Comparison of ENCODE assay signal across 32 cellular contexts in genomic region chr13:49060698-49061387, GRCh38.
DNase-seq lines count a peak whose midpoint lies in the region; ATAC-seq and TF ChIP-seq lines count a peak whose summit lies in the region.
"Had no signal": no experiment of that assay in that cellular context is flagged by ENCODE, and none has a peak within 500 bp of the region (broad histone marks: within the 10 kb centered on the region; RNA-seq: fewer than 3 reads in every experiment).

No MANE protein-coding gene starts in this region.

- H3K4me3 ChIP-seq in breast epithelium (no peak overlapping the region), RWPE2 (ENCODE audit: severe bottlenecking) (no peak overlapping the region), fibroblast of lung (replicated peaks in 1 of 4; ENCODE audit: control extremely low read depth in 1 of 4, insufficient read depth in 1 of 4, low read depth in 3 of 4, low read length in 4 of 4) (no peak overlapping the region), coronary artery (no peak overlapping the region), Karpas-422 (ENCODE audit: low read length) (no peak overlapping the region)
- H3K4me3 ChIP-seq: gastroesophageal sphincter, HAP-1, left lung, neural progenitor cell, SK-N-MC had no signal

- H3K36me3 Mint-ChIP-seq in MCF 10A (ENCODE audit: insufficient read depth, unreplicated experiment), result peaks cover 7% of the 10 kb centered on the region
- H3K36me3 Mint-ChIP-seq in type B pancreatic cell, result peaks cover 10% of the 10 kb centered on the region
- H3K36me3 Mint-ChIP-seq: stimulated activated effector memory CD8-positive, alpha-beta T cell treated with anti-CD3 and anti-CD28 coated beads, Interleukin-12 subunit alpha, Interleukin-12 subunit beta, amount 100 ng/mL, for 72 hours had no signal

- DNase-seq in MCF 10A (ENCODE audit: unreplicated experiment) (peak; percentile 60), breast epithelium (ENCODE audit: low spot score in 2 of 2) (no peak), RWPE2 (ENCODE audit: low spot score) (no peak), fibroblast of lung (ENCODE audit: low read depth in 2 of 2) (peak; percentile 20 to 27), coronary artery (ENCODE audit: low spot score) (no peak), type B pancreatic cell (ENCODE audit: extremely low spot score, unreplicated experiment) (no peak), Karpas-422 (no peak)
- DNase-seq: 8988T; activated CD4-positive, alpha-beta T cell treated with anti-CD3 and anti-CD28 coated beads, Interleukin-2, amount 50 U/mL, for 4 hours; activated naive CD4-positive, alpha-beta T cell treated with anti-CD3 and anti-CD28 coated beads for 36 hours; amniotic stem cell; brain microvascular endothelial cell; CD4-positive, alpha-beta memory T cell; effector CD8-positive, alpha-beta T cell; hypothalamus; left lung; mesendoderm; NCI-H1092 treated with DMSO at 0.1 percent for 48 hours; NCI-H187; NCI-H2171 treated with DMSO at 0.1 percent for 48 hours; NCI-H526 treated with DMSO at 0.1 percent for 48 hours; right cardiac atrium; stimulated activated CD4-positive, alpha-beta T cell treated with anti-CD3 and anti-CD28 coated beads, Interleukin-4, amount 100 ng/mL, for 1 hour; substantia nigra had no signal

- H3K4me3 Mint-ChIP-seq in MCF 10A (ENCODE audit: unreplicated experiment) (no peak overlapping the region), type B pancreatic cell (no peak overlapping the region)
- H3K4me3 Mint-ChIP-seq: activated naive CD4-positive, alpha-beta T cell treated with anti-CD3 and anti-CD28 coated beads for 36 hours; CD4-positive, alpha-beta memory T cell; neural progenitor cell; stimulated activated effector memory CD8-positive, alpha-beta T cell treated with anti-CD3 and anti-CD28 coated beads, Interleukin-12 subunit alpha, Interleukin-12 subunit beta, amount 100 ng/mL, for 72 hours; T-helper 1 cell treated with Interleukin-12 subunit alpha and Interleukin-12 subunit beta and Interleukin-4 antibody, amounts not matched to agents 30 μg/mL and 1 μg/mL, for 36 hours had no signal

- H3K27me3 ChIP-seq in breast epithelium, result no peaks in the 10 kb centered on the region
- H3K27me3 ChIP-seq in RWPE2 (ENCODE audit: insufficient read depth, poor library complexity, severe bottlenecking), result no peaks in the 10 kb centered on the region
- H3K27me3 ChIP-seq in fibroblast of lung (ENCODE audit: control insufficient read depth, insufficient read depth, low read length), result no peaks in the 10 kb centered on the region
- no peaks in the 10 kb centered on the region for H3K27me3 ChIP-seq in Karpas-422 (ENCODE audit: low read length)
- H3K27me3 ChIP-seq: brain microvascular endothelial cell, gastroesophageal sphincter, left lung, neural progenitor cell had no signal

- ATAC-seq in RWPE2 (ENCODE audit: low read depth) (peak; percentile 72; the same call in 2 of the 3 replicates), HG03457 (IDR thresholded peaks at IDR 0.05; ENCODE audit: unreplicated experiment) (no peak)
- ATAC-seq: gastroesophageal sphincter; left lung; right cardiac atrium; stimulated activated effector memory CD8-positive, alpha-beta T cell treated with anti-CD3 and anti-CD28 coated beads, Interleukin-12 subunit alpha, Interleukin-12 subunit beta, amount 100 ng/mL, for 72 hours had no signal

- H2AFZ ChIP-seq in fibroblast of lung (ENCODE audit: low read length), result no peak overlapping the region
- H2AFZ ChIP-seq in Karpas-422 (ENCODE audit: low read length), result no peak overlapping the region
- H2AFZ ChIP-seq: neural progenitor cell, parathyroid adenoma had no signal

- no peaks in the 10 kb centered on the region for H3K27me3 Mint-ChIP-seq in MCF 10A (ENCODE audit: insufficient read depth, unreplicated experiment)
- no peaks in the 10 kb centered on the region for H3K27me3 Mint-ChIP-seq in type B pancreatic cell
- H3K27me3 Mint-ChIP-seq: CD4-positive, alpha-beta memory T cell had no signal

- H3K9me2 ChIP-seq in Karpas-422 (replicated peaks; ENCODE audit: insufficient read depth, low read length), result no peaks in the 10 kb centered on the region

- H3K9me3 Mint-ChIP-seq in MCF 10A (ENCODE audit: unreplicated experiment), result no peaks in the 10 kb centered on the region
- peaks cover 5% of the 10 kb centered on the region for H3K9me3 Mint-ChIP-seq in type B pancreatic cell
- H3K9me3 Mint-ChIP-seq: activated naive CD4-positive, alpha-beta T cell treated with anti-CD3 and anti-CD28 coated beads for 36 hours; CD4-positive, alpha-beta memory T cell; stimulated activated effector memory CD8-positive, alpha-beta T cell treated with anti-CD3 and anti-CD28 coated beads, Interleukin-12 subunit alpha, Interleukin-12 subunit beta, amount 100 ng/mL, for 72 hours; T-helper 1 cell treated with Interleukin-12 subunit alpha and Interleukin-12 subunit beta and Interleukin-4 antibody, amounts not matched to agents 30 μg/mL and 1 μg/mL, for 36 hours had no signal

- H3K27ac Mint-ChIP-seq in MCF 10A (ENCODE audit: low read depth, unreplicated experiment) (peak overlapping the region; percentile 41), type B pancreatic cell (no peak overlapping the region)
- H3K27ac Mint-ChIP-seq: activated naive CD4-positive, alpha-beta T cell treated with anti-CD3 and anti-CD28 coated beads for 36 hours; neural progenitor cell; stimulated activated effector memory CD8-positive, alpha-beta T cell treated with anti-CD3 and anti-CD28 coated beads, Interleukin-12 subunit alpha, Interleukin-12 subunit beta, amount 100 ng/mL, for 72 hours; T-helper 1 cell treated with Interleukin-12 subunit alpha and Interleukin-12 subunit beta and Interleukin-4 antibody, amounts not matched to agents 30 μg/mL and 1 μg/mL, for 36 hours had no signal

- H3K36me3 ChIP-seq in breast epithelium, result no peaks in the 10 kb centered on the region
- no peaks in the 10 kb centered on the region for H3K36me3 ChIP-seq in RWPE2 (ENCODE audit: low read depth)
- H3K36me3 ChIP-seq in fibroblast of lung (ENCODE audit: control insufficient read depth, insufficient read depth, low read length), result no peaks in the 10 kb centered on the region
- no peaks in the 10 kb centered on the region for H3K36me3 ChIP-seq in Karpas-422 (ENCODE audit: insufficient read depth, low read length)
- H3K36me3 ChIP-seq: brain microvascular endothelial cell, gastroesophageal sphincter, HAP-1, neural progenitor cell had no signal

- no TSS peak for BruUV-seq in MCF 10A (replicated peaks; lab: Mats Ljungman, UMichigan)

- H3K79me2 ChIP-seq in fibroblast of lung (ENCODE audit: control insufficient read depth, insufficient read depth, low read length) (no peaks in the 10 kb centered on the region), Karpas-422 (ENCODE audit: low read length) (no peaks in the 10 kb centered on the region)
- H3K79me2 ChIP-seq: parathyroid adenoma had no signal

- H3K4me1 Mint-ChIP-seq in MCF 10A (ENCODE audit: insufficient read depth, unreplicated experiment) (peaks cover 36% of the 10 kb centered on the region), type B pancreatic cell (ENCODE audit: unreplicated experiment) (peaks cover 15% of the 10 kb centered on the region)
- H3K4me1 Mint-ChIP-seq: neural progenitor cell had no signal

- POLR2A ChIA-PET in MCF 10A (lab: Yijun Ruan, JAX), result no interaction called here

- H3K4me2 ChIP-seq in fibroblast of lung (ENCODE audit: extremely low read depth, insufficient read depth, low read length) (no peak overlapping the region), Karpas-422 (ENCODE audit: low read depth, low read length, poor library complexity, severe bottlenecking) (no peak overlapping the region)
- H3K4me2 ChIP-seq: neural progenitor cell had no signal

- H4K20me1 ChIP-seq in fibroblast of lung (ENCODE audit: control insufficient read depth, extremely low read depth, insufficient read depth, low read length) (no peaks in the 10 kb centered on the region), Karpas-422 (ENCODE audit: insufficient read depth, low read depth, low read length) (no peaks in the 10 kb centered on the region)

- H3K4me1 ChIP-seq in breast epithelium (no peaks in the 10 kb centered on the region), RWPE2 (ENCODE audit: insufficient read depth, poor library complexity, severe bottlenecking) (peaks cover 27% of the 10 kb centered on the region), fibroblast of lung (ENCODE audit: control insufficient read depth, extremely low read depth, insufficient read depth, low read length) (peaks cover 2% of the 10 kb centered on the region), Karpas-422 (ENCODE audit: low read length) (peaks cover 3% of the 10 kb centered on the region)
- H3K4me1 ChIP-seq: HAP-1, neural progenitor cell, parathyroid adenoma had no signal

- TF ChIP-seq CTCF in MCF 10A (IDR thresholded peaks at IDR 0.05; ENCODE audit: unreplicated experiment) (no peak), breast epithelium (IDR thresholded peaks at IDR 0.05) (no peak), RWPE2 (IDR thresholded peaks at IDR 0.05; ENCODE audit: poor library complexity, severe bottlenecking) (no peak), fibroblast of lung (conservative IDR thresholded peaks at IDR 0.05 in 1 of 2, IDR thresholded peaks at IDR 0.05 in 1 of 2; ENCODE audit: low read depth in 1 of 2, low read length in 2 of 2) (no peak), coronary artery (IDR thresholded peaks at IDR 0.05) (no peak), type B pancreatic cell (conservative IDR thresholded peaks at IDR 0.05) (no peak)

- no peak for TF ChIP-seq POLR2A in breast epithelium (IDR thresholded peaks at IDR 0.05)

- H3K9ac ChIP-seq in fibroblast of lung (ENCODE audit: insufficient read depth, low read length) (no peak overlapping the region), Karpas-422 (ENCODE audit: low read length) (no peak overlapping the region)
- H3K9ac ChIP-seq: neural progenitor cell, parathyroid adenoma had no signal

- CTCF ChIA-PET in MCF 10A (lab: Yijun Ruan, JAX), result no interaction called here

- intact Hi-C loops in MCF 10A (cut with micrococcal nuclease), result no loop called here
- intact Hi-C loops in breast epithelium (cut with DNase I; ENCODE audit: low total_unique reads), result no loop called here

- H3K9me3 ChIP-seq in breast epithelium, result no peaks in the 10 kb centered on the region
- no peaks in the 10 kb centered on the region for H3K9me3 ChIP-seq in RWPE2 (ENCODE audit: severe bottlenecking)
- no peaks in the 10 kb centered on the region for H3K9me3 ChIP-seq in fibroblast of lung (ENCODE audit: control insufficient read depth, insufficient read depth, low read depth, low read length)
- H3K9me3 ChIP-seq in Karpas-422 (ENCODE audit: low read length), result no peaks in the 10 kb centered on the region
- H3K9me3 ChIP-seq: gastroesophageal sphincter, HAP-1, left lung had no signal

- H3K27ac ChIP-seq in breast epithelium (no peak overlapping the region), RWPE2 (ENCODE audit: poor library complexity, severe bottlenecking) (peak overlapping the region; percentile 26), fibroblast of lung (ENCODE audit: insufficient read depth, low read length) (no peak overlapping the region), coronary artery (no peak overlapping the region), Karpas-422 (ENCODE audit: low read length) (no peak overlapping the region)
- H3K27ac ChIP-seq: brain microvascular endothelial cell, gastroesophageal sphincter, left lung, neural progenitor cell, parathyroid adenoma, SK-N-MC had no signal

Comparison
In these comparisons a context has a peak if more than half of its experiments do, and no peak if none do; other contexts are left out.
1. DNase-seq: peak in MCF 10A (single experiment) and fibroblast of lung (2 of 2); none in breast epithelium (0 of 2), RWPE2 (single experiment), coronary artery (single experiment), type B pancreatic cell (single experiment) and Karpas-422 (single experiment).